ENCODE assay signal across 1 cellular context in genomic region chr15:59372352-59373211, GRCh38.
TF ChIP-seq lines count a peak whose summit lies in the region.

MYO1E (minus strand) TSS chr15:59372871; CDS start chr15:59372500, 371 bp downstream.

TF ChIP-seq in HepG2, 621 proteins besides CTCF, POLR2A, EP300 and RAD21 (continued from another document and continues in another):
- TF ChIP-seq PBX2 (CRISPR knock-in tag; IDR thresholded peaks at IDR 0.05), result no peak
- TF ChIP-seq ARHGAP35 (CRISPR knock-in tag; IDR thresholded peaks at IDR 0.05; ENCODE audit: borderline replicate concordance), result peak; percentile 34; the same call in 1 of the 2 replicates
- no peak for TF ChIP-seq ZKSCAN8 (CRISPR knock-in tag; IDR thresholded peaks at IDR 0.05; ENCODE audit: borderline replicate concordance)
- peak; percentile 55; the same call in 1 of the 2 replicates for TF ChIP-seq ZNF142 (CRISPR knock-in tag; IDR thresholded peaks at IDR 0.05)
- no peak for TF ChIP-seq ZNF281 (CRISPR knock-in tag; IDR thresholded peaks at IDR 0.05; ENCODE audit: borderline replicate concordance)
- TF ChIP-seq HHEX (CRISPR knock-in tag; IDR thresholded peaks at IDR 0.05), result no peak
- no peak for TF ChIP-seq ARNT (IDR thresholded peaks at IDR 0.05)
- TF ChIP-seq SALL1 (CRISPR knock-in tag; IDR thresholded peaks at IDR 0.05), result peak; percentile 79; the same call in 1 of the 2 replicates
- TF ChIP-seq MTERF4 (CRISPR knock-in tag; IDR thresholded peaks at IDR 0.05), result peak; percentile 97
- no peak for TF ChIP-seq CBFB (CRISPR knock-in tag; IDR thresholded peaks at IDR 0.05)
- TF ChIP-seq MED1 (CRISPR knock-in tag; IDR thresholded peaks at IDR 0.05), result peak; percentile 61; the same call in 1 of the 2 replicates
- TF ChIP-seq CEBPZ (IDR thresholded peaks at IDR 0.05; ENCODE audit: low read length), result no peak
- 0 out of 2 replicates have a peak, but pooled peaks have one; percentile 20 for TF ChIP-seq ZNF780A (CRISPR knock-in tag; IDR thresholded peaks at IDR 0.05)
- peak; percentile 83 for TF ChIP-seq ZNF883 (CRISPR knock-in tag; IDR thresholded peaks at IDR 0.05; ENCODE audit: not compliant biosample characterization)
- peak; percentile 91 for TF ChIP-seq KMT2A (CRISPR knock-in tag; IDR thresholded peaks at IDR 0.05)
- TF ChIP-seq ZNF589 (CRISPR knock-in tag; conservative IDR thresholded peaks at IDR 0.05), result no peak
- TF ChIP-seq ELF1 (CRISPR knock-in tag; IDR thresholded peaks at IDR 0.05), result no peak
- TF ChIP-seq BRF2 (CRISPR knock-in tag; IDR thresholded peaks at IDR 0.05), result peak; percentile 69; the same call in 1 of the 2 replicates
- no peak for TF ChIP-seq PRMT3 (CRISPR knock-in tag; IDR thresholded peaks at IDR 0.05; ENCODE audit: borderline replicate concordance, low read depth)
- TF ChIP-seq ZNF296 (CRISPR knock-in tag; conservative IDR thresholded peaks at IDR 0.05), result 0 out of 2 replicates have a peak, but pooled peaks have one; percentile 32
- peak; percentile 48; the same call in 1 of the 2 replicates for TF ChIP-seq FOSL2 (CRISPR knock-in tag; IDR thresholded peaks at IDR 0.05)
- TF ChIP-seq ZC3H13 (CRISPR knock-in tag; IDR thresholded peaks at IDR 0.05), result no peak
- no peak for TF ChIP-seq U2AF2 (IDR thresholded peaks at IDR 0.05; ENCODE audit: low read depth, low read length)
- TF ChIP-seq HNRNPLL (IDR thresholded peaks at IDR 0.05; ENCODE audit: low read depth, low read length, poor library complexity, severe bottlenecking), result peak; percentile 97
- TF ChIP-seq SIX1 (CRISPR knock-in tag; IDR thresholded peaks at IDR 0.05; ENCODE audit: borderline replicate concordance), result no peak
- TF ChIP-seq ZNF703 (CRISPR knock-in tag; IDR thresholded peaks at IDR 0.05; ENCODE audit: borderline replicate concordance), result no peak
- TF ChIP-seq ARID5B (CRISPR knock-in tag; IDR thresholded peaks at IDR 0.05), result peak; percentile 51
- TF ChIP-seq BATF2 (CRISPR knock-in tag; IDR thresholded peaks at IDR 0.05), result 0 out of 2 replicates have a peak, but pooled peaks have one; percentile 24
- no peak for TF ChIP-seq ZNF496 (CRISPR knock-in tag; IDR thresholded peaks at IDR 0.05; ENCODE audit: insufficient replicate concordance)
- no peak for TF ChIP-seq ZFP1 (CRISPR knock-in tag; IDR thresholded peaks at IDR 0.05)
- TF ChIP-seq NR0B2 (CRISPR knock-in tag; IDR thresholded peaks at IDR 0.05), result no peak; the same call in 1 of the 2 replicates
- 0 out of 2 replicates have a peak, but pooled peaks have one; percentile 16 for TF ChIP-seq EED (CRISPR knock-in tag; IDR thresholded peaks at IDR 0.05)
- no peak for TF ChIP-seq ZNF451 (CRISPR knock-in tag; IDR thresholded peaks at IDR 0.05)
- no peak for TF ChIP-seq RFX3 (CRISPR knock-in tag; IDR thresholded peaks at IDR 0.05)
- no peak for TF ChIP-seq DNMT3B (CRISPR knock-in tag; conservative IDR thresholded peaks at IDR 0.05)
- no peak; the same call in 1 of the 2 replicates for TF ChIP-seq CENPT (CRISPR knock-in tag; IDR thresholded peaks at IDR 0.05; ENCODE audit: low read depth)
- no peak for TF ChIP-seq FOXJ3 (CRISPR knock-in tag; IDR thresholded peaks at IDR 0.05; ENCODE audit: borderline replicate concordance)
- no peak for TF ChIP-seq ATM (IDR thresholded peaks at IDR 0.05; ENCODE audit: borderline replicate concordance)
